In the genomic region with DNA sequence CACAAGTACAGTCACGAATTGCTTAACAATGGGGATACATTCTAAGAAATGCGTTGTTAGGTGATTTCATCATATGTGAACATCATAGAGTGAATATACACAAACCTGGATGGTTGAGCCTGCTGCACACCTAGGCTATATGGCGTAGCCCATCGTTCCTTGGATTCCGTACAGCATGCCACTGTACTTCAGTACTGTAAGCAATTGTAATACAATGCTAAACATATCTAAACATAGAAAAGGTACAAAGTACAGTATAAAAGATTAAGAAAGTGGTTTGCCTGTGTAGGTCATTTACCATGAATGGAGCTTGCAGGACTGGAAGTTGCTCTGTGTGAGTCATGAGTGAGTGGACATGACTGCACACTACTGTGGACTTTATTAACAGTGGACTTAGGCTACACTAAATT, we compare ENCODE assay signal across 12 cellular contexts.
DNase-seq lines count a peak whose midpoint lies in the region; ATAC-seq and TF ChIP-seq lines count a peak whose summit lies in the region.
"Had no signal": no experiment of that assay in that cellular context is flagged by ENCODE, and none has a peak within 500 bp of the region (broad histone marks: within the 10 kb centered on the region; RNA-seq: fewer than 3 reads in every experiment).

No MANE protein-coding gene starts in this region.

- H3K36me3 ChIP-seq in HCT116 (ENCODE audit: control insufficient read depth in 1 of 2, insufficient read depth in 2 of 2, low read length in 2 of 2) (no peaks in the 10 kb centered on the region), RWPE2 (ENCODE audit: low read depth) (no peaks in the 10 kb centered on the region), fibroblast of lung (ENCODE audit: control insufficient read depth, insufficient read depth, low read length) (no peaks in the 10 kb centered on the region)

- ATAC-seq in HCT116 (no peak), RWPE2 (ENCODE audit: low read depth) (peak; percentile 71), HG03354 (IDR thresholded peaks at IDR 0.05; ENCODE audit: poor library complexity, severe bottlenecking, unreplicated experiment) (no peak)
- ATAC-seq in activated T-cell treated with anti-CD3 and anti-CD28 coated beads, Interleukin-2, amount 50 U/mL, for 4 hours = no peak

- intact Hi-C loops in HCT116 (cut with micrococcal nuclease) = loop anchor here (10.0 kb wide), 1 partner anchor 1436 kb away; no protein-coding TSS in a partner anchor

- H3K4me3 ChIP-seq in HCT116 (replicated peaks in 1 of 2; ENCODE audit: low read depth in 1 of 2, low read length in 2 of 2) (peak overlapping the region in 1 of 2 experiments; percentile 7; a peak in 1 of 4 replicates), RWPE2 (ENCODE audit: severe bottlenecking) (no peak overlapping the region), fibroblast of lung (replicated peaks in 1 of 4; ENCODE audit: control extremely low read depth in 1 of 4, insufficient read depth in 1 of 4, low read depth in 3 of 4, low read length in 4 of 4) (no peak overlapping the region)

- BruUV-seq in HCT116 (replicated peaks; lab: Mats Ljungman, UMichigan) = no TSS peak

- H3K4me1 Mint-ChIP-seq in activated T-cell treated with anti-CD3 and anti-CD28 coated beads, Interleukin-2, amount 50 U/mL, for 4 hours (ENCODE audit: low read depth) = no peaks in the 10 kb centered on the region

- no peaks in the 10 kb centered on the region for H3K9me3 Mint-ChIP-seq in activated T-cell treated with anti-CD3 and anti-CD28 coated beads, Interleukin-2, amount 50 U/mL, for 4 hours

- H3K27me3 Mint-ChIP-seq in activated T-cell treated with anti-CD3 and anti-CD28 coated beads, Interleukin-2, amount 50 U/mL, for 4 hours (ENCODE audit: low read depth) = peaks cover 3% of the 10 kb centered on the region

- H2AFZ ChIP-seq in HCT116 (ENCODE audit: low read depth, low read length, poor library complexity, severe bottlenecking) = peak overlapping the region; percentile 59
- no peak overlapping the region for H2AFZ ChIP-seq in fibroblast of lung (ENCODE audit: low read length)

- peaks cover 43 to 63% of the 10 kb centered on the region in 2 experiments for H3K4me1 ChIP-seq in HCT116 (ENCODE audit: control insufficient read depth in 1 of 2, insufficient read depth in 2 of 2, low read length in 2 of 2)
- H3K4me1 ChIP-seq in RWPE2 (ENCODE audit: insufficient read depth, poor library complexity, severe bottlenecking) = peaks cover 44% of the 10 kb centered on the region
- H3K4me1 ChIP-seq in fibroblast of lung (ENCODE audit: control insufficient read depth, extremely low read depth, insufficient read depth, low read length) = peaks cover 36% of the 10 kb centered on the region

- POLR2A ChIA-PET in HCT116 (lab: Charles Lee) = no interaction called here

- H4K20me1 ChIP-seq in HCT116 (ENCODE audit: insufficient read depth) = no peaks in the 10 kb centered on the region
- no peaks in the 10 kb centered on the region for H4K20me1 ChIP-seq in fibroblast of lung (ENCODE audit: control insufficient read depth, extremely low read depth, insufficient read depth, low read length)

- TF ChIP-seq CTCF in HCT116 (IDR thresholded peaks at IDR 0.05 in 2 of 3, conservative IDR thresholded peaks at IDR 0.05 in 1 of 3; ENCODE audit: borderline replicate concordance in 1 of 3, insufficient read depth in 1 of 3, low read depth in 2 of 3, low read length in 2 of 3) (no peak), RWPE2 (IDR thresholded peaks at IDR 0.05; ENCODE audit: poor library complexity, severe bottlenecking) (no peak), fibroblast of lung (conservative IDR thresholded peaks at IDR 0.05 in 1 of 2, IDR thresholded peaks at IDR 0.05 in 1 of 2; ENCODE audit: low read depth in 1 of 2, low read length in 2 of 2) (no peak)

- RAD21 ChIA-PET in HCT116 (lab: Charles Lee; ENCODE audit: low non-redundant PET in 1 of 2, low total read pairs in 2 of 2, uncharacterized antibody in 2 of 2, unreplicated experiment in 2 of 2) = no interaction called here

- H3K9ac ChIP-seq in HCT116 (ENCODE audit: low read length) = no peak overlapping the region
- H3K9ac ChIP-seq in fibroblast of lung (ENCODE audit: insufficient read depth, low read length) = no peak overlapping the region

- TF ChIP-seq RAD21 in HCT116 (IDR thresholded peaks at IDR 0.05; ENCODE audit: low read depth) = no peak

- no peak overlapping the region for H3K4me3 Mint-ChIP-seq in activated T-cell treated with anti-CD3 and anti-CD28 coated beads, Interleukin-2, amount 50 U/mL, for 4 hours
- H3K4me3 Mint-ChIP-seq: mesothelial cell of epicardium had no signal

- CTCF ChIA-PET in HCT116 (lab: Charles Lee) = interaction anchor here (1.2 kb wide), 1 partner anchor 21 kb away, joined by 5 read pairs; no protein-coding TSS in a partner anchor

- H3K79me2 ChIP-seq in HCT116 (ENCODE audit: insufficient read depth, low read length) (no peaks in the 10 kb centered on the region), fibroblast of lung (ENCODE audit: control insufficient read depth, insufficient read depth, low read length) (no peaks in the 10 kb centered on the region)

- H3K4me2 ChIP-seq in HCT116 (ENCODE audit: low read length) (peak overlapping the region; percentile 55), fibroblast of lung (ENCODE audit: extremely low read depth, insufficient read depth, low read length) (no peak overlapping the region)

- H3K27me3 ChIP-seq in HCT116 (ENCODE audit: insufficient read depth, low read length) = no peaks in the 10 kb centered on the region
- no peaks in the 10 kb centered on the region for H3K27me3 ChIP-seq in RWPE2 (ENCODE audit: insufficient read depth, poor library complexity, severe bottlenecking)
- no peaks in the 10 kb centered on the region for H3K27me3 ChIP-seq in fibroblast of lung (ENCODE audit: control insufficient read depth, insufficient read depth, low read length)

- H3K36me3 Mint-ChIP-seq in activated T-cell treated with anti-CD3 and anti-CD28 coated beads, Interleukin-2, amount 50 U/mL, for 4 hours (ENCODE audit: insufficient read depth) = no peaks in the 10 kb centered on the region

- no peak overlapping the region for H3K27ac ChIP-seq in HCT116 (ENCODE audit: low read depth, low read length)
- H3K27ac ChIP-seq in RWPE2 (ENCODE audit: poor library complexity, severe bottlenecking) = peak overlapping the region; percentile 16
- H3K27ac ChIP-seq in fibroblast of lung (ENCODE audit: insufficient read depth, low read length) = peak overlapping the region; percentile 40

- H3K9me3 ChIP-seq in HCT116 (ENCODE audit: control insufficient read depth in 1 of 2, insufficient read depth in 1 of 2, low read depth in 1 of 2, low read length in 2 of 2) (no peaks in the 10 kb centered on the region), RWPE2 (ENCODE audit: severe bottlenecking) (no peaks in the 10 kb centered on the region), fibroblast of lung (ENCODE audit: control insufficient read depth, insufficient read depth, low read depth, low read length) (no peaks in the 10 kb centered on the region)

- no peaks in the 10 kb centered on the region for H3K9me2 ChIP-seq in HCT116 (ENCODE audit: insufficient read depth)

- no peak for DNase-seq in HCT116 (ENCODE audit: low read depth, low spot score)
- peak; percentile 44 for DNase-seq in RWPE2 (ENCODE audit: low spot score)
- DNase-seq in fibroblast of lung (ENCODE audit: low read depth in 2 of 2) = peak; percentile 87 to 92
- peak; percentile 83 for DNase-seq in renal cortical epithelial cell (ENCODE audit: low read depth)
- DNase-seq in anterior cingulate cortex (lab: John Stamatoyannopoulos, UW) = no peak
- no peak for DNase-seq in activated T-cell treated with anti-CD3 and anti-CD28 coated beads, Interleukin-2, amount 50 U/mL, for 1 hour
- no peak for DNase-seq in activated T-cell treated with anti-CD3 and anti-CD28 coated beads, Interleukin-2, amount 50 U/mL, for 4 hours
- DNase-seq: DMS153; NCI-H187; NK-92 treated with Interleukin-12 subunit alpha and Interleukin-12 subunit beta, amount 100 ng/mL, for 24 hours had no signal

- TF ChIP-seq POLR2A in HCT116 (IDR thresholded peaks at IDR 0.05; ENCODE audit: borderline replicate concordance, extremely low read depth, insufficient read depth, insufficient read length) = no peak

TF ChIP-seq in HCT116, 20 proteins besides CTCF, POLR2A, EP300 and RAD21 (continues in another document):
- TF ChIP-seq, protein P1, sequence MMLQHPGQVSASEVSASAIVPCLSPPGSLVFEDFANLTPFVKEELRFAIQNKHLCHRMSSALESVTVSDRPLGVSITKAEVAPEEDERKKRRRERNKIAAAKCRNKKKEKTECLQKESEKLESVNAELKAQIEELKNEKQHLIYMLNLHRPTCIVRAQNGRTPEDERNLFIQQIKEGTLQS (IDR thresholded peaks at IDR 0.05) = no peak
- TF ChIP-seq SP1 (IDR thresholded peaks at IDR 0.05; ENCODE audit: low read depth) (peak; percentile 53), EZH2 (IDR thresholded peaks at IDR 0.05) (no peak), CEBPB (IDR thresholded peaks at IDR 0.05; ENCODE audit: low read depth) (peak; percentile 50), EGR1 (IDR thresholded peaks at IDR 0.05; ENCODE audit: low read depth) (no peak), SRF (IDR thresholded peaks at IDR 0.05; ENCODE audit: low read depth) (0 out of 2 replicates have a peak, but pooled peaks have one; percentile 26), POLR2AphosphoS5 (IDR thresholded peaks at IDR 0.05; ENCODE audit: low read depth, low read length) (no peak), EZH2phosphoT487 (IDR thresholded peaks at IDR 0.05; ENCODE audit: borderline replicate concordance) (no peak), TCF7L2 (IDR thresholded peaks at IDR 0.05; ENCODE audit: borderline replicate concordance, extremely low read depth, insufficient read depth, insufficient read length) (no peak), SIN3A (IDR thresholded peaks at IDR 0.05; ENCODE audit: low read depth) (no peak), ZFX (IDR thresholded peaks at IDR 0.05) (no peak), YY1 (IDR thresholded peaks at IDR 0.05; ENCODE audit: extremely low read depth, insufficient replicate concordance, low read depth, low read length) (no peak)
- TF ChIP-seq, protein P2, sequence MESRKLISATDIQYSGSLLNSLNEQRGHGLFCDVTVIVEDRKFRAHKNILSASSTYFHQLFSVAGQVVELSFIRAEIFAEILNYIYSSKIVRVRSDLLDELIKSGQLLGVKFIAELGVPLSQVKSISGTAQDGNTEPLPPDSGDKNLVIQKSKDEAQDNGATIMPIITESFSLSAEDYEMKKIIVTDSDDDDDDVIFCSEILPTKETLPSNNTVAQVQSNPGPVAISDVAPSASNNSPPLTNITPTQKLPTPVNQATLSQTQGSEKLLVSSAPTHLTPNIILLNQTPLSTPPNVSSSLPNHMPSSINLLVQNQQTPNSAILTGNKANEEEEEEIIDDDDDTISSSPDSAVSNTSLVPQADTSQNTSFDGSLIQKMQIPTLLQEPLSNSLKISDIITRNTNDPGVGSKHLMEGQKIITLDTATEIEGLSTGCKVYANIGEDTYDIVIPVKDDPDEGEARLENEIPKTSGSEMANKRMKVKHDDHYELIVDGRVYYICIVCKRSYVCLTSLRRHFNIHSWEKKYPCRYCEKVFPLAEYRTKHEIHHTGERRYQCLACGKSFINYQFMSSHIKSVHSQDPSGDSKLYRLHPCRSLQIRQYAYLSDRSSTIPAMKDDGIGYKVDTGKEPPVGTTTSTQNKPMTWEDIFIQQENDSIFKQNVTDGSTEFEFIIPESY (IDR thresholded peaks at IDR 0.05; ENCODE audit: extremely low read depth, insufficient replicate concordance, low read length) = no peak

Comparison
In these comparisons a context has a peak if more than half of its experiments do, and no peak if none do; other contexts are left out.
1. DNase-seq: peak in RWPE2 (single experiment), fibroblast of lung (2 of 2) and renal cortical epithelial cell (single experiment); none in HCT116 (single experiment), anterior cingulate cortex (0 of 58), activated T-cell treated with anti-CD3 and anti-CD28 coated beads, Interleukin-2, amount 50 U/mL, for 1 hour (single experiment) and activated T-cell treated with anti-CD3 and anti-CD28 coated beads, Interleukin-2, amount 50 U/mL, for 4 hours (single experiment).